Comparison of ENCODE assay signal across 1 cellular context in genomic region chr9:118473527-118473926, GRCh38.
TF ChIP-seq lines count a peak whose summit lies in the region.

No MANE protein-coding gene starts in this region.

TF ChIP-seq in GM23338, 12 proteins besides CTCF, POLR2A, EP300 and RAD21 (continued from another document):
- no peak for TF ChIP-seq REST (IDR thresholded peaks at IDR 0.05; ENCODE audit: unreplicated experiment)
- no peak for TF ChIP-seq ZNF114 (CRISPR knock-in tag; IDR thresholded peaks at IDR 0.05)
- no peak for TF ChIP-seq JUNB (IDR thresholded peaks at IDR 0.05; ENCODE audit: unreplicated experiment)
- no peak for TF ChIP-seq CREB1 (CRISPR knock-in tag; IDR thresholded peaks at IDR 0.05; ENCODE audit: low read depth)
- TF ChIP-seq POLR2AphosphoS5 (IDR thresholded peaks at IDR 0.05; ENCODE audit: low read depth): no peak
- TF ChIP-seq EZH2phosphoT487 (IDR thresholded peaks at IDR 0.05; ENCODE audit: unreplicated experiment): no peak
TF ChIP-seq in GM23338: peak in this region for 0.
